In genomic region chr3:195683722-195684526, GRCh38 we compare ENCODE assay signal across 10 cellular contexts. TPM values are rescaled to one million over a fixed set of nuclear protein-coding genes. Genes with fewer than 3 reads are reported as not detected.
A peak's percentile ranks its signal among the peaks of the same experiment; 100 is the strongest.
DNase-seq lines count a peak whose midpoint lies in the region; ATAC-seq and TF ChIP-seq lines count a peak whose summit lies in the region.
"Not testable (repeated sequence)": the region's sequence is repeated elsewhere in the genome, so short reads cannot be mapped to it uniquely, and the experiment has no call there.
"Had no signal": no experiment of that assay in that cellular context is flagged by ENCODE, and none has a peak within 500 bp of the region (broad histone marks: within the 10 kb centered on the region; RNA-seq: fewer than 3 reads in every experiment).

No MANE protein-coding gene starts in this region.

- DNase-seq in RWPE2 (ENCODE audit: low spot score); left lung; omental fat pad (ENCODE audit: low spot score): not testable (repeated sequence)
- peak; percentile 64 for DNase-seq in type B pancreatic cell (ENCODE audit: extremely low spot score, unreplicated experiment)

- peak overlapping the region; percentile 80 for H3K27ac ChIP-seq in BLaER1
- not testable (repeated sequence) for H3K27ac ChIP-seq in RWPE2 (ENCODE audit: poor library complexity, severe bottlenecking); left lung
- H3K27ac ChIP-seq in duodenal mucosa (ENCODE audit: low read depth, low read length): peak overlapping the region; percentile 70

- peak overlapping the region; percentile 92 for H3K4me2 ChIP-seq in BLaER1

- H3K4me3 ChIP-seq in BLaER1 (peak overlapping the region; percentile 30; the same call in 1 of the 2 replicates), duodenal mucosa (ENCODE audit: low read depth in 1 of 2, low read length in 2 of 2) (peak overlapping the region; percentile 37 to 40)
- H3K4me3 ChIP-seq in RWPE2 (ENCODE audit: severe bottlenecking); left lung: not testable (repeated sequence)

- TF ChIP-seq CTCF in RWPE2 (IDR thresholded peaks at IDR 0.05; ENCODE audit: poor library complexity, severe bottlenecking); left lung (IDR thresholded peaks at IDR 0.05); omental fat pad (IDR thresholded peaks at IDR 0.05); type B pancreatic cell (conservative IDR thresholded peaks at IDR 0.05): not testable (repeated sequence)

- H3K27me3 Mint-ChIP-seq in activated T-helper 17 cell treated with anti-CD3 and anti-CD28 coated beads, Interleukin-2, amount 50 U/mL, for 72 hours; type B pancreatic cell: not testable (repeated sequence)

- H3K27ac Mint-ChIP-seq in activated T-helper 17 cell treated with anti-CD3 and anti-CD28 coated beads, Interleukin-2, amount 50 U/mL, for 72 hours: peak overlapping the region; percentile 80
- H3K27ac Mint-ChIP-seq in type B pancreatic cell: not testable (repeated sequence)

- not testable (repeated sequence) for H3K4me3 Mint-ChIP-seq in activated T-helper 17 cell treated with anti-CD3 and anti-CD28 coated beads, Interleukin-2, amount 50 U/mL, for 72 hours; type B pancreatic cell

- not testable (repeated sequence) for H3K27me3 ChIP-seq in BLaER1; RWPE2 (ENCODE audit: insufficient read depth, poor library complexity, severe bottlenecking); duodenal mucosa (ENCODE audit: control insufficient read depth in 1 of 2, insufficient read depth in 2 of 2, low read length in 2 of 2); left lung

- ATAC-seq in HG03045 (IDR thresholded peaks at IDR 0.05; ENCODE audit: unreplicated experiment) (peak; percentile 10), RWPE2 (ENCODE audit: low read depth) (peak; percentile 15; the same call in 1 of the 3 replicates), left lung (peak; percentile 12), omental fat pad (ENCODE audit: low FRiP score) (peak; percentile 27)
- not testable (repeated sequence) for ATAC-seq in activated T-helper 17 cell treated with anti-CD3 and anti-CD28 coated beads, Interleukin-2, amount 50 U/mL, for 72 hours (replicated peaks)

- not testable (repeated sequence) for H3K9me3 ChIP-seq in BLaER1; RWPE2 (ENCODE audit: severe bottlenecking); duodenal mucosa (ENCODE audit: control insufficient read depth in 1 of 2, low read length in 2 of 2); left lung

- H3K4me1 Mint-ChIP-seq in activated T-helper 17 cell treated with anti-CD3 and anti-CD28 coated beads, Interleukin-2, amount 50 U/mL, for 72 hours: peaks cover 14% of the 10 kb centered on the region
- not testable (repeated sequence) for H3K4me1 Mint-ChIP-seq in type B pancreatic cell (ENCODE audit: unreplicated experiment)

- H3K36me3 Mint-ChIP-seq in activated T-helper 17 cell treated with anti-CD3 and anti-CD28 coated beads, Interleukin-2, amount 50 U/mL, for 72 hours (ENCODE audit: low read depth): peaks cover 74% of the 10 kb centered on the region
- H3K36me3 Mint-ChIP-seq in type B pancreatic cell: peaks cover 34% of the 10 kb centered on the region

- H3K36me3 ChIP-seq in BLaER1 (peaks cover 42% of the 10 kb centered on the region), duodenal mucosa (ENCODE audit: control insufficient read depth in 1 of 2, insufficient read depth in 2 of 2, low read length in 2 of 2) (peaks cover 0 to 21% of the 10 kb centered on the region in 2 donors), left lung (peaks cover 0 to 64% of the 10 kb centered on the region in 2 donors)
- H3K36me3 ChIP-seq in RWPE2 (ENCODE audit: low read depth): not testable (repeated sequence)

- not testable (repeated sequence) for H3K9me3 Mint-ChIP-seq in activated T-helper 17 cell treated with anti-CD3 and anti-CD28 coated beads, Interleukin-2, amount 50 U/mL, for 72 hours; type B pancreatic cell

- intact Hi-C loops in left lung (cut with DNase I): not testable (repeated sequence)

- H4K20me1 ChIP-seq in BLaER1: not testable (repeated sequence)

- H3K9ac ChIP-seq in BLaER1 (peak overlapping the region; percentile 36), duodenal mucosa (ENCODE audit: low read depth in 1 of 2, low read length in 2 of 2) (peak overlapping the region in 1 of 2 donors; percentile 20)

- H3K4me1 ChIP-seq in BLaER1 (peaks cover 31% of the 10 kb centered on the region), duodenal mucosa (ENCODE audit: control insufficient read depth in 1 of 2, insufficient read depth in 2 of 2, low read length in 2 of 2) (peaks cover 13 to 14% of the 10 kb centered on the region in 2 donors)
- not testable (repeated sequence) for H3K4me1 ChIP-seq in RWPE2 (ENCODE audit: insufficient read depth, poor library complexity, severe bottlenecking); left lung

RNA-seq across cellular contexts. Expression of gene MUC20, which starts 36.9 kb away (rescaled TPM):
- total RNA-seq in activated T-helper 17 cell treated with anti-CD3 and anti-CD28 coated beads, Interleukin-2, amount 50 U/mL, for 72 hours: 10 to 100 TPM in 1 of 2 donors, 1 to 10 TPM in 1; 3.8 to 14.4 TPM
- total RNA-seq in left lung (10 to 100 TPM in 1 of 2 donors, 1 to 10 TPM in 1; 7.7 to 20.3 TPM), omental fat pad (1 to 10 TPM; 1.3 to 8.7 (median 6.2) TPM), type B pancreatic cell (ENCODE audit: low replicate concordance) (19.7 and 20.0 TPM in 2 replicates)
- total RNA-seq: GM23248, HT1080 had no signal
